ENCODE assay signal across 15 cellular contexts in genomic region chr9:93666279-93666784, GRCh38.
"Had no signal": no experiment of that assay in that cellular context is flagged by ENCODE, and none has a peak within 500 bp of the region (broad histone marks: within the 10 kb centered on the region; RNA-seq: fewer than 3 reads in every experiment).

No MANE protein-coding gene starts in this region.

- H3K9me3 ChIP-seq: ascending aorta, gastrocnemius medialis, mucosa of descending colon, SK-N-SH had no signal

- H3K27ac Mint-ChIP-seq: activated CD4-positive, alpha-beta memory T cell treated with anti-CD3 and anti-CD28 coated beads for 36 hours; activated naive CD8-positive, alpha-beta T cell treated with anti-CD3 and anti-CD28 coated beads, Interleukin-2, amount 10 ng/mL, durations not matched to agents 7 days and 5 days; T-helper 1 cell treated with Interleukin-12 subunit alpha and Interleukin-12 subunit beta and Interleukin-4 antibody, amounts not matched to agents 30 μg/mL and 1 μg/mL, for 36 hours had no signal

- H3K4me1 ChIP-seq: ascending aorta, gastrocnemius medialis had no signal

- H3K4me1 Mint-ChIP-seq: activated naive CD8-positive, alpha-beta T cell treated with anti-CD3 and anti-CD28 coated beads, Interleukin-2, amount 10 ng/mL, durations not matched to agents 7 days and 5 days had no signal

- DNase-seq: activated CD4-positive, alpha-beta memory T cell treated with anti-CD3 and anti-CD28 coated beads for 36 hours; activated effector memory CD4-positive, alpha-beta T cell treated with Interleukin-2 at 50 U/mL for 16 hours; effector CD8-positive, alpha-beta T cell; hippocampal formation; kidney glomerular epithelial cell; occipital lobe; SK-N-SH; stimulated activated CD4-positive, alpha-beta T cell treated with anti-CD3 and anti-CD28 coated beads, Interleukin-2, amount 100 ng/mL, for 48 hours; stimulated activated naive CD4-positive, alpha-beta T cell treated with Interleukin-2 at 50 U/mL for 16 hours had no signal

- H3K4me3 ChIP-seq: ascending aorta, gastrocnemius medialis, mucosa of descending colon had no signal

- H3K27ac ChIP-seq: ascending aorta, gastrocnemius medialis had no signal

- H3K4me3 Mint-ChIP-seq: activated CD4-positive, alpha-beta memory T cell treated with anti-CD3 and anti-CD28 coated beads for 36 hours; activated naive CD8-positive, alpha-beta T cell treated with anti-CD3 and anti-CD28 coated beads, Interleukin-2, amount 10 ng/mL, durations not matched to agents 7 days and 5 days; naive thymus-derived CD8-positive, alpha-beta T cell; T-helper 1 cell treated with Interleukin-12 subunit alpha and Interleukin-12 subunit beta and Interleukin-4 antibody, amounts not matched to agents 30 μg/mL and 1 μg/mL, for 36 hours had no signal

- ATAC-seq: gastrocnemius medialis; mucosa of descending colon; naive thymus-derived CD8-positive, alpha-beta T cell had no signal

- H3K27me3 ChIP-seq: ascending aorta, gastrocnemius medialis had no signal

- H3K9me3 Mint-ChIP-seq: activated CD4-positive, alpha-beta memory T cell treated with anti-CD3 and anti-CD28 coated beads for 36 hours; activated naive CD8-positive, alpha-beta T cell treated with anti-CD3 and anti-CD28 coated beads, Interleukin-2, amount 10 ng/mL, durations not matched to agents 7 days and 5 days; naive thymus-derived CD8-positive, alpha-beta T cell; T-helper 1 cell treated with Interleukin-12 subunit alpha and Interleukin-12 subunit beta and Interleukin-4 antibody, amounts not matched to agents 30 μg/mL and 1 μg/mL, for 36 hours had no signal

- H3K27me3 Mint-ChIP-seq: activated CD4-positive, alpha-beta memory T cell treated with anti-CD3 and anti-CD28 coated beads for 36 hours; activated naive CD8-positive, alpha-beta T cell treated with anti-CD3 and anti-CD28 coated beads, Interleukin-2, amount 10 ng/mL, durations not matched to agents 7 days and 5 days; naive thymus-derived CD8-positive, alpha-beta T cell had no signal
